Comparison of ENCODE assay signal across 20 cellular contexts in the genomic region with DNA sequence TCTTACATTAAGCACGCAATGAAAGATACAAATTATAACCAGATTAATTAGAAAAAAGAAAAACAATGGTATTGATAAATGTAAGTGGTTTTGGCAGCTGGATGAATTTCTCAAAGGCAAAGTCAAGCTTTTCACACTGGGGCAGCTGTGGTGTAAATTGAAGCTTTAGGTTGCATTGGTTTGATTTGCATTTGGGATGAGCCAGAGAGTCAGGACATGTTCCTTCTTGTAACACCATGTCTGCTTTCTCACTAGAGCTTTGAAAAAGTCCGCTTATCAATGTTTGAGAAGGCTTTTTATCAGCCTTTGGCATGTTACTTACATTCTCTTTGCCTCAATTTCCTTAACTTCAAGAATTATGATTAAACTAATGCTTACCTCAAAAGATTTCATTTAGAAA.
DNase-seq lines count a peak whose midpoint lies in the region; FAIRE-seq and TF ChIP-seq lines count a peak whose summit lies in the region.
"Had no signal": no experiment of that assay in that cellular context is flagged by ENCODE, and none has a peak within 500 bp of the region (broad histone marks: within the 10 kb centered on the region; RNA-seq: fewer than 3 reads in every experiment).

No MANE protein-coding gene starts in this region.

- no peaks in the 10 kb centered on the region for H3K79me2 ChIP-seq in keratinocyte (ENCODE audit: control insufficient read depth, insufficient read depth, low read length)

- no peak overlapping the region for H3K9ac ChIP-seq in keratinocyte (ENCODE audit: control insufficient read depth, extremely low read depth, insufficient read depth, low read length)
- H3K9ac ChIP-seq: BLaER1 had no signal

- H3K9me1 ChIP-seq in keratinocyte (ENCODE audit: control insufficient read depth, extremely low read depth, insufficient read depth, low read length), result no peaks in the 10 kb centered on the region

- no peaks in the 10 kb centered on the region for H4K20me1 ChIP-seq in keratinocyte (ENCODE audit: control insufficient read depth, extremely low read depth, insufficient read depth, low read length)
- H4K20me1 ChIP-seq: BLaER1 had no signal

- dilution Hi-C loops in keratinocyte (cut with MboI; ENCODE audit: extremely low pct_ligation_motif_present, low sequenced_read_pairs), result no loop called here

- no peak overlapping the region for H2AFZ ChIP-seq in keratinocyte (ENCODE audit: control insufficient read depth, low read length)

- DNase-seq in DMS 273 (lab: John Stamatoyannopoulos, UW; ENCODE audit: unreplicated experiment) (peak; percentile 10), DMS 273 treated with DMSO at 0.1 percent for 48 hours (lab: John Stamatoyannopoulos, UW) (no peak), bronchial epithelial cell (ENCODE audit: low read depth) (peak; percentile 61), keratinocyte (ENCODE audit: low read depth, low spot score) (no peak), T-helper 1 cell (no peak), COLO829 (ENCODE audit: low spot score) (no peak)
- DNase-seq: CD4-positive, CD25-positive, alpha-beta regulatory T cell; CD8-positive, alpha-beta T cell; DMS153; DND-41; GOT3; HFFc6 had no signal

- H3K27ac ChIP-seq in keratinocyte (ENCODE audit: control insufficient read depth, insufficient read depth, low read length), result no peak overlapping the region
- H3K27ac ChIP-seq: 22Rv1, BLaER1, C4-2B had no signal

- H3K4me1 ChIP-seq in keratinocyte (ENCODE audit: control insufficient read depth, extremely low read depth, insufficient read depth, low read length), result peaks cover 9% of the 10 kb centered on the region
- H3K4me1 ChIP-seq: BLaER1, HAP-1 had no signal

- no peak for TF ChIP-seq CTCF in bronchial epithelial cell (IDR thresholded peaks at IDR 0.05; ENCODE audit: insufficient read depth, low read length, severe bottlenecking)
- TF ChIP-seq CTCF in keratinocyte (optimal IDR thresholded peaks at IDR 0.05 in 1 of 3, IDR thresholded peaks at IDR 0.05 in 1 of 3, conservative IDR thresholded peaks at IDR 0.05 in 1 of 3; ENCODE audit: extremely low read depth in 1 of 3, insufficient read depth in 2 of 3, low read length in 3 of 3), result no peak

- H3K4me2 ChIP-seq in keratinocyte (ENCODE audit: control insufficient read depth, extremely low read depth, insufficient read depth, low read depth, low read length), result peak overlapping the region; percentile 25
- H3K4me2 ChIP-seq: BLaER1 had no signal

- H3K4me3 ChIP-seq in bronchial epithelial cell (ENCODE audit: low read depth, low read length), result no peak overlapping the region
- H3K4me3 ChIP-seq in keratinocyte (ENCODE audit: control insufficient read depth in 2 of 3, extremely low read depth in 1 of 3, insufficient read depth in 2 of 3, low read depth in 1 of 3, low read length in 3 of 3), result no peak overlapping the region
- H3K4me3 ChIP-seq: BLaER1, HAP-1 had no signal

- H3K27me3 ChIP-seq in bronchial epithelial cell (ENCODE audit: control insufficient read depth, insufficient read depth, low read length) (no peaks in the 10 kb centered on the region), keratinocyte (ENCODE audit: control insufficient read depth, extremely low read depth, insufficient read depth, low read length) (no peaks in the 10 kb centered on the region)
- H3K27me3 ChIP-seq: BLaER1 had no signal

- FAIRE-seq in bronchial epithelial cell (lab: Jason Lieb, UNC) (no peak), keratinocyte (lab: Jason Lieb, UNC) (peak; percentile 76)
- FAIRE-seq: A204.1, G401.6, GM12892, H54 had no signal

- H3K36me3 ChIP-seq in bronchial epithelial cell (ENCODE audit: control insufficient read depth, insufficient read depth, low read length) (no peaks in the 10 kb centered on the region), keratinocyte (ENCODE audit: control insufficient read depth in 2 of 2, extremely low read depth in 1 of 2, insufficient read depth in 2 of 2, low read length in 2 of 2) (peaks cover 0 to 4% of the 10 kb centered on the region in 2 experiments)
- H3K36me3 ChIP-seq: BLaER1, HAP-1 had no signal

- no peaks in the 10 kb centered on the region for H3K9me3 ChIP-seq in keratinocyte (ENCODE audit: control insufficient read depth, low read depth, low read length)
- H3K9me3 ChIP-seq: BLaER1, HAP-1 had no signal

Comparison
In these comparisons a context has a peak if more than half of its experiments do, and no peak if none do; other contexts are left out.
1. DNase-seq: peak in DMS 273 (single experiment) and bronchial epithelial cell (single experiment); none in DMS 273 treated with DMSO at 0.1 percent for 48 hours (single experiment), keratinocyte (single experiment), T-helper 1 cell (0 of 5) and COLO829 (single experiment).